Comparison of ENCODE assay signal across 7 cellular contexts in genomic region chrX:103175944-103176753, GRCh38.
A peak's percentile ranks its signal among the peaks of the same experiment; 100 is the strongest.
DNase-seq lines count a peak whose midpoint lies in the region; ATAC-seq and TF ChIP-seq lines count a peak whose summit lies in the region.

No MANE protein-coding gene starts in this region.

- ATAC-seq in HG02610 (IDR thresholded peaks at IDR 0.05; ENCODE audit: unreplicated experiment): peak; percentile 58
- ATAC-seq in effector memory CD8-positive, alpha-beta T cell (replicated peaks): peak; percentile 66

- no peaks in the 10 kb centered on the region for H3K36me3 Mint-ChIP-seq in effector memory CD8-positive, alpha-beta T cell (ENCODE audit: insufficient read depth)

- no peaks in the 10 kb centered on the region for H3K9me3 Mint-ChIP-seq in effector memory CD8-positive, alpha-beta T cell

- peak overlapping the region; percentile 21 to 37 for H3K4me3 Mint-ChIP-seq in effector memory CD8-positive, alpha-beta T cell

- peak; percentile 65 for TF ChIP-seq CTCF in GM10266 (IDR thresholded peaks at IDR 0.05; ENCODE audit: control insufficient read depth, insufficient read depth, low read depth, missing control alignments)

- no peak overlapping the region for H3K27ac Mint-ChIP-seq in effector memory CD8-positive, alpha-beta T cell

- DNase-seq in GM10266 (ENCODE audit: extremely low spot score) (peak; percentile 25), NCI-H345 (lab: John Stamatoyannopoulos, UW) (peak; percentile 57), midbrain (lab: John Stamatoyannopoulos, UW) (peak; percentile 52)
- peak; percentile 6 to 9 for DNase-seq in activated CD8-positive, alpha-beta memory T cell treated with anti-CD3 and anti-CD28 coated beads for 1 hour (ENCODE audit: extremely low read depth in 1 of 2, low read depth in 1 of 2)
- DNase-seq in effector memory CD8-positive, alpha-beta T cell: peak; percentile 23 to 40 (median 31)
- peak; percentile 18 for DNase-seq in stimulated activated naive CD4-positive, alpha-beta T cell treated with Interleukin-2 at 50 U/mL for 16 hours (lab: John Stamatoyannopoulos, UW)

- peaks cover 3% of the 10 kb centered on the region in 2 donors for H3K4me1 Mint-ChIP-seq in effector memory CD8-positive, alpha-beta T cell (ENCODE audit: low read depth in 2 of 2)

- peaks cover 14 to 20% of the 10 kb centered on the region in 2 donors for H3K27me3 Mint-ChIP-seq in effector memory CD8-positive, alpha-beta T cell

Comparison
In these comparisons a context has a peak if more than half of its experiments do, and no peak if none do; other contexts are left out.
1. Peak in every context shown above with its lines: DNase-seq and ATAC-seq.